ENCODE assay signal across 12 cellular contexts in genomic region chr19:54959840-54960239, GRCh38. TPM values are rescaled to one million over a fixed set of nuclear protein-coding genes. Genes with fewer than 3 reads are reported as not detected.
DNase-seq lines count a peak whose midpoint lies in the region; ATAC-seq and TF ChIP-seq lines count a peak whose summit lies in the region.
"Had no signal": no experiment of that assay in that cellular context is flagged by ENCODE, and none has a peak within 500 bp of the region (broad histone marks: within the 10 kb centered on the region; RNA-seq: fewer than 3 reads in every experiment).

No MANE protein-coding gene starts in this region.

- peak; percentile 81 for DNase-seq in GM12865 (ENCODE audit: low read depth)
- peak; percentile 47 for DNase-seq in H4 (ENCODE audit: low spot score)
- DNase-seq in memory B cell (ENCODE audit: low spot score in 2 of 2) = peak in 1 of 2 donors; percentile 19
- DNase-seq in smooth muscle cell (lab: John Stamatoyannopoulos, UW; ENCODE audit: unreplicated experiment) = no peak
- no peak for DNase-seq in T-cell
- DNase-seq in H7 = no peak
- DNase-seq: mammary epithelial cell; stimulated activated naive CD4-positive, alpha-beta T cell had no signal

- H3K36me3 ChIP-seq in OCI-LY3 (replicated peaks; ENCODE audit: low read depth, low read length) (no peaks in the 10 kb centered on the region), smooth muscle cell (ENCODE audit: low read depth) (no peaks in the 10 kb centered on the region), H7 (replicated peaks; ENCODE audit: control insufficient read depth, insufficient read depth, low read length) (no peaks in the 10 kb centered on the region)

- H3K9ac ChIP-seq in OCI-LY3 (ENCODE audit: low read length) = peak overlapping the region; percentile 58; the same call in 1 of the 2 replicates
- no peak overlapping the region for H3K9ac ChIP-seq in smooth muscle cell (ENCODE audit: low read depth)
- H3K9ac ChIP-seq: parathyroid adenoma had no signal

- peaks cover 3% of the 10 kb centered on the region for H3K9me3 Mint-ChIP-seq in memory B cell
- no peaks in the 10 kb centered on the region for H3K9me3 Mint-ChIP-seq in T-cell

- H3K27ac ChIP-seq in OCI-LY3 (ENCODE audit: low read length) = peak overlapping the region; percentile 94
- no peak overlapping the region for H3K27ac ChIP-seq in smooth muscle cell (ENCODE audit: low read depth)
- H3K27ac ChIP-seq: parathyroid adenoma, PC-9 had no signal

- H3K4me3 ChIP-seq in GM12865 (ENCODE audit: low read depth, low read length) (peak overlapping the region; percentile 32; the same call in 1 of the 2 replicates), OCI-LY3 (ENCODE audit: low read length) (peak overlapping the region; percentile 48), smooth muscle cell (no peak overlapping the region), H7 (ENCODE audit: insufficient read depth, low read depth, low read length) (no peak overlapping the region)
- H3K4me3 ChIP-seq: PC-9 had no signal

- H3K27me3 ChIP-seq in OCI-LY3 (ENCODE audit: low read depth, low read length) (no peaks in the 10 kb centered on the region), smooth muscle cell (ENCODE audit: low read depth) (no peaks in the 10 kb centered on the region), H7 (ENCODE audit: control insufficient read depth, insufficient read depth, low read length) (no peaks in the 10 kb centered on the region)

- H3K36me3 Mint-ChIP-seq in memory B cell (peaks cover 6% of the 10 kb centered on the region), T-cell (no peaks in the 10 kb centered on the region)
- H3K36me3 Mint-ChIP-seq: brain had no signal

- peak; percentile 81 for ATAC-seq in memory B cell (ENCODE audit: low read depth)
- no peak for ATAC-seq in T-cell (replicated peaks in 1 of 4)

- H3K27me3 Mint-ChIP-seq in memory B cell (peaks cover 2% of the 10 kb centered on the region), T-cell (peaks cover 3 to 7% of the 10 kb centered on the region in 2 donors)

- no peaks in the 10 kb centered on the region for H3F3A ChIP-seq in smooth muscle cell (ENCODE audit: low read depth)

- H3K79me2 ChIP-seq in OCI-LY3 (ENCODE audit: low read length) (no peaks in the 10 kb centered on the region), smooth muscle cell (ENCODE audit: low read depth) (no peaks in the 10 kb centered on the region)
- H3K79me2 ChIP-seq: parathyroid adenoma had no signal

- H3K9me3 ChIP-seq in OCI-LY3 (ENCODE audit: insufficient read depth, low read length) (no peaks in the 10 kb centered on the region), smooth muscle cell (replicated peaks; ENCODE audit: low read depth) (no peaks in the 10 kb centered on the region)

- 83% methylated on average over 8 of the region's 8 CpGs for WGBS in smooth muscle cell (ENCODE audit: low lambda C conversion rate)

- peaks cover 6% of the 10 kb centered on the region for H3K4me1 Mint-ChIP-seq in memory B cell
- peaks cover 5 to 8% (median 7%) of the 10 kb centered on the region in 3 donors for H3K4me1 Mint-ChIP-seq in T-cell
- H3K4me1 Mint-ChIP-seq: brain had no signal

- CTCF ChIA-PET in T-cell (lab: Charles Lee) = no interaction called here

- POLR2A ChIA-PET in T-cell (lab: Charles Lee) = no interaction called here

- peaks cover 49% of the 10 kb centered on the region for H3K4me1 ChIP-seq in OCI-LY3 (ENCODE audit: low read length)
- H3K4me1 ChIP-seq in smooth muscle cell (ENCODE audit: low read depth) = no peaks in the 10 kb centered on the region
- H3K4me1 ChIP-seq: parathyroid adenoma had no signal

- H3K27ac Mint-ChIP-seq in memory B cell = no peak overlapping the region
- no peak overlapping the region for H3K27ac Mint-ChIP-seq in T-cell
- H3K27ac Mint-ChIP-seq: brain had no signal

- H4K20me1 ChIP-seq in OCI-LY3 (ENCODE audit: insufficient read depth, low read length) (no peaks in the 10 kb centered on the region), smooth muscle cell (ENCODE audit: low read depth) (no peaks in the 10 kb centered on the region)

- H3K4me3 Mint-ChIP-seq in memory B cell (peak overlapping the region; percentile 58), T-cell (peak overlapping the region in 1 of 3 donors; percentile 23)
- H3K4me3 Mint-ChIP-seq: brain had no signal

- TF ChIP-seq CTCF in GM12865 (IDR thresholded peaks at IDR 0.05; ENCODE audit: insufficient read depth, low read depth, low read length, missing control alignments) = no peak
- no peak for TF ChIP-seq CTCF in OCI-LY3 (IDR thresholded peaks at IDR 0.05; ENCODE audit: low read depth, low read length)
- no peak for TF ChIP-seq CTCF in smooth muscle cell (IDR thresholded peaks at IDR 0.05; ENCODE audit: borderline replicate concordance, insufficient read depth, poor library complexity, severe bottlenecking)

- peak overlapping the region; percentile 70 for H3K4me2 ChIP-seq in OCI-LY3 (ENCODE audit: low read length)
- H3K4me2 ChIP-seq in smooth muscle cell = no peak overlapping the region
- H3K4me2 ChIP-seq: PC-9 had no signal

- 0 out of 2 replicates have a peak overlapping the region, but pooled peaks have one; percentile 9 for H2AFZ ChIP-seq in OCI-LY3 (ENCODE audit: low read depth, low read length)
- no peak overlapping the region for H2AFZ ChIP-seq in smooth muscle cell (ENCODE audit: low read depth)
- H2AFZ ChIP-seq: parathyroid adenoma, PC-9 had no signal

RNA-seq across cellular contexts. Expression of gene NLRP2, which starts 6.3 kb away (rescaled TPM):
- total RNA-seq in H4 (2014; rRNA removed; shearing (Covaris generic)) = 0.56 TPM in 1 of 2 replicates, not detected in the other
- total RNA-seq in smooth muscle cell = 37.9 and 52.2 TPM in 2 replicates
- 13.7 and 42.5 TPM in 2 replicates for polyA plus RNA-seq in smooth muscle cell
- total RNA-seq in T-cell = 1 to 10 TPM; 1.2 to 9.8 (median 6.5) TPM
- total RNA-seq in H7 (2014; rRNA removed; shearing (Covaris generic)) = 1.0 and 1.3 TPM in 2 replicates
- polyA plus RNA-seq: mammary epithelial cell had no signal

RNA-seq across cellular contexts. Expression of gene NLRP7, which starts 12.5 kb away (rescaled TPM):
- total RNA-seq in H4 (2014; rRNA removed; shearing (Covaris generic)) = not detected in 2 replicates
- 0.18 and 1.3 TPM in 2 replicates for total RNA-seq in smooth muscle cell
- polyA plus RNA-seq in smooth muscle cell = 0.29 and 1.7 TPM in 2 replicates
- not detected for total RNA-seq in T-cell
- 1.9 and 3.2 TPM in 2 replicates for total RNA-seq in H7 (2014; rRNA removed; shearing (Covaris generic))
- total RNA-seq: mammary epithelial cell had no signal
- polyA plus RNA-seq: mammary epithelial cell had no signal

RNA-seq across cellular contexts. Expression of gene NCR1, which starts 53.9 kb away (rescaled TPM):
- total RNA-seq in H4 (2014; rRNA removed; shearing (Covaris generic)) = 0.06 TPM in 1 of 2 replicates, not detected in the other
- 1.7 TPM in 1 of 2 replicates, not detected in the other for total RNA-seq in smooth muscle cell
- polyA plus RNA-seq in smooth muscle cell = 0.64 TPM in 1 of 2 replicates, not detected in the other
- total RNA-seq in T-cell = 10 to 100 TPM in 1 of 5 donors, 1 to 10 TPM in 4; 2.1 to 16.2 (median 3.3) TPM
- total RNA-seq in H7 (2014; rRNA removed; shearing (Covaris generic)) = 1.8 and 12.6 TPM in 2 replicates
- total RNA-seq: mammary epithelial cell, PC-9 had no signal
- polyA plus RNA-seq: mammary epithelial cell had no signal

Comparison
In these comparisons a context has a peak if more than half of its experiments do, and no peak if none do; other contexts are left out.
1. DNase-seq: peak in GM12865 (single experiment) and H4 (single experiment); none in smooth muscle cell (single experiment), T-cell (0 of 34) and H7 (single experiment).
2. H3K4me3 ChIP-seq: peak in GM12865 (single experiment) and OCI-LY3 (single experiment); none in smooth muscle cell (single experiment) and H7 (single experiment).